In the genomic region with DNA sequence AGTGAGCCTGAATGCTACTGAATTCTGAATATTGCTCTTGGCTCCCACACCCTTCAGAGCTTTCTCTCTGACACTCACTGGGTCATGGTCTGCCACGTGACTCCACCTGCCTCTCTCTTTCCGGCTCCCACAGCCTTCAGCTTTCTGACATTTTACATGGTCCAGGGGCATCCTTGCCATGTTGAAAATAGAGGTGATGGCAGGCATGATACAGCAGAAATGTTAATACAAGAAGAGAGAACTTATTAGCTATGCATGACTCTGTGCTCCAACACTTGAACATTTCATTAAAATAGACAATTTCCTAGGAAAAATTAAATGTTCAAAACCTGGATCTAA, we compare ENCODE assay signal across 17 cellular contexts.
A peak's percentile ranks its signal among the peaks of the same experiment; 100 is the strongest.
DNase-seq lines count a peak whose midpoint lies in the region; ATAC-seq, FAIRE-seq and TF ChIP-seq lines count a peak whose summit lies in the region.
"Had no signal": no experiment of that assay in that cellular context is flagged by ENCODE, and none has a peak within 500 bp of the region (broad histone marks: within the 10 kb centered on the region; RNA-seq: fewer than 3 reads in every experiment).

No MANE protein-coding gene starts in this region.

- ATAC-seq in memory B cell (ENCODE audit: low read depth) = peak; percentile 33
- ATAC-seq: CD8-positive, alpha-beta T cell had no signal

- peak overlapping the region in 6 of 11 experiments; percentile 7 to 57 (median 34); a peak in 6 of 22 replicates for H3K4me2 ChIP-seq in BLaER1 treated with 17β-estradiol and CSF1 and Interleukin-3, amounts not matched to agents 10 nM and 100 nM
- H3K4me2 ChIP-seq in OCI-LY3 (ENCODE audit: low read length) = peak overlapping the region; percentile 76

- H3K36me3 ChIP-seq in BLaER1 treated with 17β-estradiol and CSF1 and Interleukin-3, amounts not matched to agents 10 nM and 100 nM = no peaks in the 10 kb centered on the region
- H3K36me3 ChIP-seq in OCI-LY3 (replicated peaks; ENCODE audit: low read depth, low read length) (no peaks in the 10 kb centered on the region), uterus (no peaks in the 10 kb centered on the region)

- no peak overlapping the region for H3K27ac Mint-ChIP-seq in memory B cell
- no peak overlapping the region for H3K27ac Mint-ChIP-seq in activated naive CD8-positive, alpha-beta T cell treated with anti-CD3 and anti-CD28 coated beads for 36 hours
- H3K27ac Mint-ChIP-seq: CD8-positive, alpha-beta T cell had no signal

- no peak overlapping the region for H3K9ac ChIP-seq in BLaER1 treated with 17β-estradiol and CSF1 and Interleukin-3, amounts not matched to agents 10 nM and 100 nM
- peak overlapping the region; percentile 37; the same call in 1 of the 2 replicates for H3K9ac ChIP-seq in OCI-LY3 (ENCODE audit: low read length)
- H3K9ac ChIP-seq: GM23248 had no signal

- H4K20me1 ChIP-seq in BLaER1 treated with 17β-estradiol and CSF1 and Interleukin-3, amounts not matched to agents 10 nM and 100 nM = peaks cover 0 to 10% (median 0%) of the 10 kb centered on the region in 11 experiments; a peak in 2 of 22 replicates
- H4K20me1 ChIP-seq in OCI-LY3 (ENCODE audit: insufficient read depth, low read length) = no peaks in the 10 kb centered on the region

- no peak overlapping the region; the same call in 1 of the 2 replicates for H2AFZ ChIP-seq in OCI-LY3 (ENCODE audit: low read depth, low read length)
- H2AFZ ChIP-seq: GM23248 had no signal

- no peaks in the 10 kb centered on the region for H3K36me3 Mint-ChIP-seq in memory B cell
- no peaks in the 10 kb centered on the region for H3K36me3 Mint-ChIP-seq in activated naive CD8-positive, alpha-beta T cell treated with anti-CD3 and anti-CD28 coated beads for 36 hours
- H3K36me3 Mint-ChIP-seq: CD8-positive, alpha-beta T cell had no signal

- no peaks in the 10 kb centered on the region for H3K9me3 ChIP-seq in BLaER1 treated with 17β-estradiol and CSF1 and Interleukin-3, amounts not matched to agents 10 nM and 100 nM (replicated peaks in 1 of 11)
- H3K9me3 ChIP-seq in OCI-LY3 (ENCODE audit: insufficient read depth, low read length) (no peaks in the 10 kb centered on the region), uterus (no peaks in the 10 kb centered on the region)

- TF ChIP-seq CTCF in OCI-LY3 (IDR thresholded peaks at IDR 0.05; ENCODE audit: low read depth, low read length) (no peak), uterus (IDR thresholded peaks at IDR 0.05) (no peak)

- no peak overlapping the region for H3K27ac ChIP-seq in BLaER1 treated with 17β-estradiol and CSF1 and Interleukin-3, amounts not matched to agents 10 nM and 100 nM
- no peak overlapping the region for H3K27ac ChIP-seq in OCI-LY3 (ENCODE audit: low read length)
- no peak overlapping the region for H3K27ac ChIP-seq in uterus
- H3K27ac ChIP-seq: GM23248, HL-60 had no signal

- H3K27me3 ChIP-seq in BLaER1 treated with 17β-estradiol and CSF1 and Interleukin-3, amounts not matched to agents 10 nM and 100 nM = peaks cover 0 to 11% (median 3%) of the 10 kb centered on the region in 11 experiments; a peak in 4 of 22 replicates
- H3K27me3 ChIP-seq in OCI-LY3 (ENCODE audit: low read depth, low read length) (peaks cover 8% of the 10 kb centered on the region; the same call in 1 of the 2 replicates), uterus (no peaks in the 10 kb centered on the region)

- H3K4me3 ChIP-seq in BLaER1 treated with 17β-estradiol and CSF1 and Interleukin-3, amounts not matched to agents 10 nM and 100 nM = no peak overlapping the region
- H3K4me3 ChIP-seq in OCI-LY3 (ENCODE audit: low read length) (peak overlapping the region; percentile 52), uterus (no peak overlapping the region)
- H3K4me3 ChIP-seq: GM23248 had no signal

- H3K79me2 ChIP-seq in OCI-LY3 (ENCODE audit: low read length) = no peaks in the 10 kb centered on the region

- peaks cover 15% of the 10 kb centered on the region for H3K27me3 Mint-ChIP-seq in memory B cell
- H3K27me3 Mint-ChIP-seq in activated naive CD8-positive, alpha-beta T cell treated with anti-CD3 and anti-CD28 coated beads for 36 hours = no peaks in the 10 kb centered on the region

- FAIRE-seq in GM12892 (lab: Jason Lieb, UNC) = peak; percentile 42
- FAIRE-seq: A204.1 had no signal

- DNase-seq in GM12892 (ENCODE audit: insufficient read length) (no peak), memory B cell (ENCODE audit: low spot score in 2 of 2) (no peak), uterus (no peak)
- no peak for DNase-seq in activated naive CD8-positive, alpha-beta T cell treated with anti-CD3 and anti-CD28 coated beads for 36 hours
- DNase-seq in stimulated activated naive CD4-positive, alpha-beta T cell (lab: John Stamatoyannopoulos, UW) = no peak
- DNase-seq: ACHN; AML-193; Calu3; CD8-positive, alpha-beta T cell; DMS79 treated with DMSO at 0.1 percent for 48 hours; EL; GM23248; HCEC 1CT had no signal

- H3K9me3 Mint-ChIP-seq in memory B cell = no peaks in the 10 kb centered on the region
- no peaks in the 10 kb centered on the region for H3K9me3 Mint-ChIP-seq in activated naive CD8-positive, alpha-beta T cell treated with anti-CD3 and anti-CD28 coated beads for 36 hours
- H3K9me3 Mint-ChIP-seq: CD8-positive, alpha-beta T cell had no signal

- TF ChIP-seq POLR2A in GM12892 (IDR thresholded peaks at IDR 0.05; ENCODE audit: low read depth, low read length) (no peak), uterus (IDR thresholded peaks at IDR 0.05) (no peak)

- peaks cover 24 to 47% (median 39%) of the 10 kb centered on the region in 10 experiments for H3K4me1 ChIP-seq in BLaER1 treated with 17β-estradiol and CSF1 and Interleukin-3, amounts not matched to agents 10 nM and 100 nM
- H3K4me1 ChIP-seq in OCI-LY3 (ENCODE audit: low read length) = peaks cover 83% of the 10 kb centered on the region
- no peaks in the 10 kb centered on the region for H3K4me1 ChIP-seq in uterus

- no peak overlapping the region for H3K4me3 Mint-ChIP-seq in memory B cell
- H3K4me3 Mint-ChIP-seq in activated naive CD8-positive, alpha-beta T cell treated with anti-CD3 and anti-CD28 coated beads for 36 hours = no peak overlapping the region
- H3K4me3 Mint-ChIP-seq: CD8-positive, alpha-beta T cell had no signal

- intact Hi-C loops in uterus (cut with DNase I; ENCODE audit: low total_unique reads) = no loop called here

- H3K4me1 Mint-ChIP-seq in memory B cell = peaks cover 32% of the 10 kb centered on the region
- peaks cover 34% of the 10 kb centered on the region for H3K4me1 Mint-ChIP-seq in activated naive CD8-positive, alpha-beta T cell treated with anti-CD3 and anti-CD28 coated beads for 36 hours
